ENCODE assay signal across 10 cellular contexts in the genomic region with DNA sequence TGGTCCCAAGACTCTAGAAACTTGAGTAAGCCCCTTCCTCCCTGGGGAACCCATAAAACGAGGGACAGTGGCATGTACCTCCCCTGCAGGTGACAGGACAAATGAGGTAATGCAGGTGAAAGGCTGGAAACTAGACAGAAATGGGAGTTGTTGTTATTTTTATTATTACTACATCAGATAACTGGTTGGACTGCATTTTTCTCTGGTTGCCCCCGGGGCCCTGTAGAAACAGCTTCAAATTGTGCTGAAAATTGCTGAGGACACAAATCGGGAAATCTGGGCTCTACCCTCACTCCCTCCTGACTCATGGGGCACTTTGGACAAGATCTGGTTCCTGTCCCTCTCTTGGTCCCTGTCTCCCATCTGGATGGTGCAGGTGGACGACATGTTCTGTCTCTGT.
"Had no signal": no experiment of that assay in that cellular context is flagged by ENCODE, and none has a peak within 500 bp of the region (broad histone marks: within the 10 kb centered on the region; RNA-seq: fewer than 3 reads in every experiment).

No MANE protein-coding gene starts in this region.

- H3K36me3 ChIP-seq: adrenal gland, lower lobe of right lung, right atrium auricular region, transverse colon had no signal

- H3K27me3 ChIP-seq: adrenal gland, right atrium auricular region, transverse colon had no signal

- H3K27ac ChIP-seq: adrenal gland, lower lobe of right lung, right atrium auricular region, transverse colon had no signal

- H3K36me3 Mint-ChIP-seq: stimulated activated effector memory CD8-positive, alpha-beta T cell treated with anti-CD3 and anti-CD28 coated beads, Interleukin-12 subunit alpha, Interleukin-12 subunit beta, amount 100 ng/mL, for 72 hours had no signal

- H3K27ac Mint-ChIP-seq: naive B cell; stimulated activated effector memory CD8-positive, alpha-beta T cell treated with anti-CD3 and anti-CD28 coated beads, Interleukin-12 subunit alpha, Interleukin-12 subunit beta, amount 100 ng/mL, for 72 hours had no signal

- DNase-seq: central memory CD4-positive, alpha-beta T cell; cortex of kidney; effector CD8-positive, alpha-beta T cell; naive B cell had no signal

- H3K9me3 ChIP-seq: adrenal gland, lower lobe of right lung, right atrium auricular region, transverse colon had no signal

- H3K4me1 ChIP-seq: adrenal gland, right atrium auricular region, transverse colon had no signal

- H3K4me1 Mint-ChIP-seq: naive B cell; stimulated activated effector memory CD8-positive, alpha-beta T cell treated with anti-CD3 and anti-CD28 coated beads, Interleukin-12 subunit alpha, Interleukin-12 subunit beta, amount 100 ng/mL, for 72 hours had no signal

- H3K4me3 ChIP-seq: adrenal gland, lower lobe of right lung, right atrium auricular region, skin epidermis, transverse colon had no signal

- H3K4me3 Mint-ChIP-seq: stimulated activated effector memory CD8-positive, alpha-beta T cell treated with anti-CD3 and anti-CD28 coated beads, Interleukin-12 subunit alpha, Interleukin-12 subunit beta, amount 100 ng/mL, for 72 hours had no signal
